24 cellular contexts compared by ENCODE assay signal in the genomic region with DNA sequence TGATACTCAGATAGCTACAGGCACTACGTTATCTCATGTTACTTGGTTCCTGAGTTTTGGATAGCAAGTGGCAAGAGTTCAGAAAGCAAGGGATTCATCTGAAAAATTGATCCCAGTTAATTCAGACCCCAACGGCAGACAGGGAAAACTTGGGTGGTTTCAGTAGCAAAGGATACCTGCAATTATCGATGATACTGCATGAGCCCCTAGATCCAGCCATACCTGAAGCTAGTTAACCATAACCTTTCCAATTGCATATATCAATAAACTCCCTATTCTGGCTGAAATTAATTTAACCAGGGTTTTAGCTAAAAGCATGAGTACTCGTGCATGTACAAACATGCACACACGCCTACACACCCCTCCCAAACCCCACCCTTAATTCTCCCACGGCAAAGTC.
"Had no signal": no experiment of that assay in that cellular context is flagged by ENCODE, and none has a peak within 500 bp of the region (broad histone marks: within the 10 kb centered on the region; RNA-seq: fewer than 3 reads in every experiment).

No MANE protein-coding gene starts in this region.

- H3K9me3 Mint-ChIP-seq: dendritic cell treated with granulocyte-macrophage colony-stimulating factor and Interleukin-4, amounts not matched to agents 40 ng/mL and 50 ng/mL, for 4 days; effector memory CD8-positive, alpha-beta T cell; endodermal cell had no signal

- H3K9me3 ChIP-seq: colonic mucosa, esophagus squamous epithelium, gastrocnemius medialis, heart right ventricle, left lung, lower lobe of right lung had no signal

- H3K27ac ChIP-seq: colonic mucosa, epithelial cell of prostate, esophagus squamous epithelium, gastrocnemius medialis, heart right ventricle, left lung, lower lobe of right lung had no signal

- H3K4me3 ChIP-seq: colonic mucosa, esophagus squamous epithelium, gastrocnemius medialis, heart right ventricle, left lung, lower lobe of right lung had no signal

- H3K27me3 Mint-ChIP-seq: dendritic cell treated with granulocyte-macrophage colony-stimulating factor and Interleukin-4, amounts not matched to agents 40 ng/mL and 50 ng/mL, for 4 days; effector memory CD8-positive, alpha-beta T cell; memory B cell had no signal

- DNase-seq: colonic mucosa; cortex of kidney; effector CD8-positive, alpha-beta T cell; effector memory CD8-positive, alpha-beta T cell; endodermal cell; erythroblast; esophagus squamous epithelium; foreskin fibroblast; foreskin melanocyte; gastrocnemius medialis; glutamatergic neuron; head of caudate nucleus; heart right ventricle; hippocampal formation; left cardiac atrium; left ventricle myocardium superior; lower lobe of right lung; mesendoderm; midbrain had no signal

- ATAC-seq: effector memory CD8-positive, alpha-beta T cell; esophagus mucosa; gastrocnemius medialis; heart right ventricle; left cardiac atrium; left lung; left ventricle myocardium superior; lower lobe of right lung had no signal

- H3K27me3 ChIP-seq: colonic mucosa, esophagus squamous epithelium, gastrocnemius medialis, heart right ventricle, left lung had no signal

- H3K4me3 Mint-ChIP-seq: dendritic cell treated with granulocyte-macrophage colony-stimulating factor and Interleukin-4, amounts not matched to agents 40 ng/mL and 50 ng/mL, for 4 days; effector memory CD8-positive, alpha-beta T cell; endodermal cell; memory B cell had no signal

- H3K27ac Mint-ChIP-seq: dendritic cell treated with granulocyte-macrophage colony-stimulating factor and Interleukin-4, amounts not matched to agents 40 ng/mL and 50 ng/mL, for 4 days; endodermal cell; memory B cell had no signal
